ENCODE assay signal across 1 cellular context in genomic region chr12:49762468-49762847, GRCh38.
TF ChIP-seq lines count a peak whose summit lies in the region.

No MANE protein-coding gene starts in this region.

TF ChIP-seq in HepG2, 621 proteins besides CTCF, POLR2A, EP300 and RAD21:
- TF ChIP-seq, protein P1, sequence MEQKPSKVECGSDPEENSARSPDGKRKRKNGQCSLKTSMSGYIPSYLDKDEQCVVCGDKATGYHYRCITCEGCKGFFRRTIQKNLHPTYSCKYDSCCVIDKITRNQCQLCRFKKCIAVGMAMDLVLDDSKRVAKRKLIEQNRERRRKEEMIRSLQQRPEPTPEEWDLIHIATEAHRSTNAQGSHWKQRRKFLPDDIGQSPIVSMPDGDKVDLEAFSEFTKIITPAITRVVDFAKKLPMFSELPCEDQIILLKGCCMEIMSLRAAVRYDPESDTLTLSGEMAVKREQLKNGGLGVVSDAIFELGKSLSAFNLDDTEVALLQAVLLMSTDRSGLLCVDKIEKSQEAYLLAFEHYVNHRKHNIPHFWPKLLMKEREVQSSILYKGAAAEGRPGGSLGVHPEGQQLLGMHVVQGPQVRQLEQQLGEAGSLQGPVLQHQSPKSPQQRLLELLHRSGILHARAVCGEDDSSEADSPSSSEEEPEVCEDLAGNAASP (CRISPR knock-in tag; IDR thresholded peaks at IDR 0.05; ENCODE audit: borderline replicate concordance), result no peak
- TF ChIP-seq ZSCAN30 (CRISPR knock-in tag; IDR thresholded peaks at IDR 0.05), result no peak
- peak; percentile 48 for TF ChIP-seq RBM22 (optimal IDR thresholded peaks at IDR 0.05; ENCODE audit: low read length)
- TF ChIP-seq YY1 (IDR thresholded peaks at IDR 0.05; ENCODE audit: insufficient read depth, insufficient replicate concordance, low read depth, low read length), result no peak
- no peak for TF ChIP-seq SRSF9 (IDR thresholded peaks at IDR 0.05; ENCODE audit: borderline replicate concordance, insufficient read depth, low read depth, low read length, poor library complexity, severe bottlenecking)
- TF ChIP-seq TP53 (CRISPR knock-in tag; conservative IDR thresholded peaks at IDR 0.05), result no peak
- TF ChIP-seq ZNF333 (CRISPR knock-in tag; IDR thresholded peaks at IDR 0.05; ENCODE audit: borderline replicate concordance), result no peak
TF ChIP-seq in HepG2: peak in this region for 1.
